1 cellular context compared by ENCODE assay signal in the genomic region with DNA sequence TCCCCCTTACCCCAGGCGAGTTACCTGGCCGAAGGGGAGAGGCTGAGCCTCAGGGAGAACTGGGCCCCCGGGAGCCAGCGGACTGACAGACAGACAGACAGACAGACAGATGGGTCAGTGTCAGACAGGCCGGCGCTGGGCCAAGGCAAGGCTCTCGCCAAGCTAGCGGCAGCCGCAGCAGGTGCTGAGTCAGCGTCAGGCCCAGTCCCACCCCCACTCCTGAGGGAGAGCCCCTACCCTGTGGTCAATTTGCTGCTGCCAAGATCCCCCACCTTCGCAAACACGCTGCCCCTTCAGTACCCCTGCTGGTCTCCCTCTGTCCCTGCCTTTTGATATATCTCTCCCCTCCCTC.
TF ChIP-seq lines count a peak whose summit lies in the region.

No MANE protein-coding gene starts in this region.

TF ChIP-seq in HepG2, 621 proteins besides CTCF, POLR2A, EP300 and RAD21 (continues in another document):
- 0 out of 2 replicates have a peak, but pooled peaks have one; percentile 49 for TF ChIP-seq ZC3H13 (CRISPR knock-in tag; IDR thresholded peaks at IDR 0.05)
- no peak for TF ChIP-seq TAF1 (CRISPR knock-in tag; IDR thresholded peaks at IDR 0.05)
- TF ChIP-seq IKZF1 (IDR thresholded peaks at IDR 0.05) = no peak
- TF ChIP-seq, protein P1, sequence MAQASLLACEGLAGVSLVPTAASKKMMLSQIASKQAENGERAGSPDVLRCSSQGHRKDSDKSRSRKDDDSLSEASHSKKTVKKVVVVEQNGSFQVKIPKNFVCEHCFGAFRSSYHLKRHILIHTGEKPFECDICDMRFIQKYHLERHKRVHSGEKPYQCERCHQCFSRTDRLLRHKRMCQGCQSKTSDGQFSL (CRISPR knock-in tag; IDR thresholded peaks at IDR 0.05) = no peak
- TF ChIP-seq WIZ (CRISPR knock-in tag; IDR thresholded peaks at IDR 0.05) = no peak
- TF ChIP-seq TP53 (CRISPR knock-in tag; conservative IDR thresholded peaks at IDR 0.05) = no peak
- no peak for TF ChIP-seq FLYWCH1 (CRISPR knock-in tag; IDR thresholded peaks at IDR 0.05)
- TF ChIP-seq MAFG (CRISPR knock-in tag; IDR thresholded peaks at IDR 0.05) = peak; percentile 86
- TF ChIP-seq, protein P2, sequence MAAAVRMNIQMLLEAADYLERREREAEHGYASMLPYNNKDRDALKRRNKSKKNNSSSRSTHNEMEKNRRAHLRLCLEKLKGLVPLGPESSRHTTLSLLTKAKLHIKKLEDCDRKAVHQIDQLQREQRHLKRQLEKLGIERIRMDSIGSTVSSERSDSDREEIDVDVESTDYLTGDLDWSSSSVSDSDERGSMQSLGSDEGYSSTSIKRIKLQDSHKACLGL (CRISPR knock-in tag; IDR thresholded peaks at IDR 0.05) = no peak
- TF ChIP-seq CC2D1A (CRISPR knock-in tag; IDR thresholded peaks at IDR 0.05) = no peak
- TF ChIP-seq, protein P3, sequence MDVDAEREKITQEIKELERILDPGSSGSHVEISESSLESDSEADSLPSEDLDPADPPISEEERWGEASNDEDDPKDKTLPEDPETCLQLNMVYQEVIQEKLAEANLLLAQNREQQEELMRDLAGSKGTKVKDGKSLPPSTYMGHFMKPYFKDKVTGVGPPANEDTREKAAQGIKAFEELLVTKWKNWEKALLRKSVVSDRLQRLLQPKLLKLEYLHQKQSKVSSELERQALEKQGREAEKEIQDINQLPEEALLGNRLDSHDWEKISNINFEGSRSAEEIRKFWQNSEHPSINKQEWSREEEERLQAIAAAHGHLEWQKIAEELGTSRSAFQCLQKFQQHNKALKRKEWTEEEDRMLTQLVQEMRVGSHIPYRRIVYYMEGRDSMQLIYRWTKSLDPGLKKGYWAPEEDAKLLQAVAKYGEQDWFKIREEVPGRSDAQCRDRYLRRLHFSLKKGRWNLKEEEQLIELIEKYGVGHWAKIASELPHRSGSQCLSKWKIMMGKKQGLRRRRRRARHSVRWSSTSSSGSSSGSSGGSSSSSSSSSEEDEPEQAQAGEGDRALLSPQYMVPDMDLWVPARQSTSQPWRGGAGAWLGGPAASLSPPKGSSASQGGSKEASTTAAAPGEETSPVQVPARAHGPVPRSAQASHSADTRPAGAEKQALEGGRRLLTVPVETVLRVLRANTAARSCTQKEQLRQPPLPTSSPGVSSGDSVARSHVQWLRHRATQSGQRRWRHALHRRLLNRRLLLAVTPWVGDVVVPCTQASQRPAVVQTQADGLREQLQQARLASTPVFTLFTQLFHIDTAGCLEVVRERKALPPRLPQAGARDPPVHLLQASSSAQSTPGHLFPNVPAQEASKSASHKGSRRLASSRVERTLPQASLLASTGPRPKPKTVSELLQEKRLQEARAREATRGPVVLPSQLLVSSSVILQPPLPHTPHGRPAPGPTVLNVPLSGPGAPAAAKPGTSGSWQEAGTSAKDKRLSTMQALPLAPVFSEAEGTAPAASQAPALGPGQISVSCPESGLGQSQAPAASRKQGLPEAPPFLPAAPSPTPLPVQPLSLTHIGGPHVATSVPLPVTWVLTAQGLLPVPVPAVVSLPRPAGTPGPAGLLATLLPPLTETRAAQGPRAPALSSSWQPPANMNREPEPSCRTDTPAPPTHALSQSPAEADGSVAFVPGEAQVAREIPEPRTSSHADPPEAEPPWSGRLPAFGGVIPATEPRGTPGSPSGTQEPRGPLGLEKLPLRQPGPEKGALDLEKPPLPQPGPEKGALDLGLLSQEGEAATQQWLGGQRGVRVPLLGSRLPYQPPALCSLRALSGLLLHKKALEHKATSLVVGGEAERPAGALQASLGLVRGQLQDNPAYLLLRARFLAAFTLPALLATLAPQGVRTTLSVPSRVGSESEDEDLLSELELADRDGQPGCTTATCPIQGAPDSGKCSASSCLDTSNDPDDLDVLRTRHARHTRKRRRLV (CRISPR knock-in tag; IDR thresholded peaks at IDR 0.05) = no peak
- peak; percentile 78 for TF ChIP-seq MAFF (IDR thresholded peaks at IDR 0.05; ENCODE audit: low read depth, low read length)
- TF ChIP-seq, protein P4, sequence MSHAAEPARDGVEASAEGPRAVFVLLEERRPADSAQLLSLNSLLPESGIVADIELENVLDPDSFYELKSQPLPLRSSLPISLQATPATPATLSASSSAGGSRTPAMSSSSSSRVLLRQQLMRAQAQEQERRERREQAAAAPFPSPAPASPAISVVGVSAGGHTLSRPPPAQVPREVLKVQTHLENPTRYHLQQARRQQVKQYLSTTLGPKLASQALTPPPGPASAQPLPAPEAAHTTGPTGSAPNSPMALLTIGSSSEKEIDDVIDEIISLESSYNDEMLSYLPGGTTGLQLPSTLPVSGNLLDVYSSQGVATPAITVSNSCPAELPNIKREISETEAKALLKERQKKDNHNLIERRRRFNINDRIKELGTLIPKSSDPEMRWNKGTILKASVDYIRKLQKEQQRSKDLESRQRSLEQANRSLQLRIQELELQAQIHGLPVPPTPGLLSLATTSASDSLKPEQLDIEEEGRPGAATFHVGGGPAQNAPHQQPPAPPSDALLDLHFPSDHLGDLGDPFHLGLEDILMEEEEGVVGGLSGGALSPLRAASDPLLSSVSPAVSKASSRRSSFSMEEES (CRISPR knock-in tag; IDR thresholded peaks at IDR 0.05) = no peak
- no peak for TF ChIP-seq DMAP1 (CRISPR knock-in tag; IDR thresholded peaks at IDR 0.05)
- TF ChIP-seq, protein P5, sequence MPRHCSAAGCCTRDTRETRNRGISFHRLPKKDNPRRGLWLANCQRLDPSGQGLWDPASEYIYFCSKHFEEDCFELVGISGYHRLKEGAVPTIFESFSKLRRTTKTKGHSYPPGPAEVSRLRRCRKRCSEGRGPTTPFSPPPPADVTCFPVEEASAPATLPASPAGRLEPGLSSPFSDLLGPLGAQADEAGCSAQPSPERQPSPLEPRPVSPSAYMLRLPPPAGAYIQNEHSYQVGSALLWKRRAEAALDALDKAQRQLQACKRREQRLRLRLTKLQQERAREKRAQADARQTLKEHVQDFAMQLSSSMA (CRISPR knock-in tag; IDR thresholded peaks at IDR 0.05) = no peak
- TF ChIP-seq, protein P6, sequence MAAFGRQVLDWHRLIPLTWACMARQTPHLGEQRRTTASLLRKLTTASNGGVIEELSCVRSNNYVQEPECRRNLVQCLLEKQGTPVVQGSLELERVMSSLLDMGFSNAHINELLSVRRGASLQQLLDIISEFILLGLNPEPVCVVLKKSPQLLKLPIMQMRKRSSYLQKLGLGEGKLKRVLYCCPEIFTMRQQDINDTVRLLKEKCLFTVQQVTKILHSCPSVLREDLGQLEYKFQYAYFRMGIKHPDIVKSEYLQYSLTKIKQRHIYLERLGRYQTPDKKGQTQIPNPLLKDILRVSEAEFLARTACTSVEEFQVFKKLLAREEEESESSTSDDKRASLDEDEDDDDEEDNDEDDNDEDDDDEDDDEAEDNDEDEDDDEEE (CRISPR knock-in tag; IDR thresholded peaks at IDR 0.05) = 0 out of 2 replicates have a peak, but pooled peaks have one; percentile 41
- TF ChIP-seq, protein P7, sequence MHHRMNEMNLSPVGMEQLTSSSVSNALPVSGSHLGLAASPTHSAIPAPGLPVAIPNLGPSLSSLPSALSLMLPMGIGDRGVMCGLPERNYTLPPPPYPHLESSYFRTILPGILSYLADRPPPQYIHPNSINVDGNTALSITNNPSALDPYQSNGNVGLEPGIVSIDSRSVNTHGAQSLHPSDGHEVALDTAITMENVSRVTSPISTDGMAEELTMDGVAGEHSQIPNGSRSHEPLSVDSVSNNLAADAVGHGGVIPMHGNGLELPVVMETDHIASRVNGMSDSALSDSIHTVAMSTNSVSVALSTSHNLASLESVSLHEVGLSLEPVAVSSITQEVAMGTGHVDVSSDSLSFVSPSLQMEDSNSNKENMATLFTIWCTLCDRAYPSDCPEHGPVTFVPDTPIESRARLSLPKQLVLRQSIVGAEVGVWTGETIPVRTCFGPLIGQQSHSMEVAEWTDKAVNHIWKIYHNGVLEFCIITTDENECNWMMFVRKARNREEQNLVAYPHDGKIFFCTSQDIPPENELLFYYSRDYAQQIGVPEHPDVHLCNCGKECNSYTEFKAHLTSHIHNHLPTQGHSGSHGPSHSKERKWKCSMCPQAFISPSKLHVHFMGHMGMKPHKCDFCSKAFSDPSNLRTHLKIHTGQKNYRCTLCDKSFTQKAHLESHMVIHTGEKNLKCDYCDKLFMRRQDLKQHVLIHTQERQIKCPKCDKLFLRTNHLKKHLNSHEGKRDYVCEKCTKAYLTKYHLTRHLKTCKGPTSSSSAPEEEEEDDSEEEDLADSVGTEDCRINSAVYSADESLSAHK (CRISPR knock-in tag; IDR thresholded peaks at IDR 0.05; ENCODE audit: borderline replicate concordance) = no peak
- TF ChIP-seq ZNF547 (CRISPR knock-in tag; IDR thresholded peaks at IDR 0.05) = 0 out of 2 replicates have a peak, but pooled peaks have one; percentile 28
- TF ChIP-seq REPIN1 (CRISPR knock-in tag; IDR thresholded peaks at IDR 0.05; ENCODE audit: borderline replicate concordance, low read depth) = no peak
- TF ChIP-seq HNRNPUL1 (IDR thresholded peaks at IDR 0.05; ENCODE audit: low read depth, low read length) = no peak
- TF ChIP-seq ZFP41 (CRISPR knock-in tag; IDR thresholded peaks at IDR 0.05; ENCODE audit: borderline replicate concordance) = no peak; the same call in 1 of the 2 replicates
- no peak for TF ChIP-seq TCF7 (IDR thresholded peaks at IDR 0.05; ENCODE audit: low read depth)
- no peak for TF ChIP-seq TMF1 (CRISPR knock-in tag; IDR thresholded peaks at IDR 0.05; ENCODE audit: low read depth)
- no peak for TF ChIP-seq ZNF501 (CRISPR knock-in tag; IDR thresholded peaks at IDR 0.05)
- TF ChIP-seq, protein P8, sequence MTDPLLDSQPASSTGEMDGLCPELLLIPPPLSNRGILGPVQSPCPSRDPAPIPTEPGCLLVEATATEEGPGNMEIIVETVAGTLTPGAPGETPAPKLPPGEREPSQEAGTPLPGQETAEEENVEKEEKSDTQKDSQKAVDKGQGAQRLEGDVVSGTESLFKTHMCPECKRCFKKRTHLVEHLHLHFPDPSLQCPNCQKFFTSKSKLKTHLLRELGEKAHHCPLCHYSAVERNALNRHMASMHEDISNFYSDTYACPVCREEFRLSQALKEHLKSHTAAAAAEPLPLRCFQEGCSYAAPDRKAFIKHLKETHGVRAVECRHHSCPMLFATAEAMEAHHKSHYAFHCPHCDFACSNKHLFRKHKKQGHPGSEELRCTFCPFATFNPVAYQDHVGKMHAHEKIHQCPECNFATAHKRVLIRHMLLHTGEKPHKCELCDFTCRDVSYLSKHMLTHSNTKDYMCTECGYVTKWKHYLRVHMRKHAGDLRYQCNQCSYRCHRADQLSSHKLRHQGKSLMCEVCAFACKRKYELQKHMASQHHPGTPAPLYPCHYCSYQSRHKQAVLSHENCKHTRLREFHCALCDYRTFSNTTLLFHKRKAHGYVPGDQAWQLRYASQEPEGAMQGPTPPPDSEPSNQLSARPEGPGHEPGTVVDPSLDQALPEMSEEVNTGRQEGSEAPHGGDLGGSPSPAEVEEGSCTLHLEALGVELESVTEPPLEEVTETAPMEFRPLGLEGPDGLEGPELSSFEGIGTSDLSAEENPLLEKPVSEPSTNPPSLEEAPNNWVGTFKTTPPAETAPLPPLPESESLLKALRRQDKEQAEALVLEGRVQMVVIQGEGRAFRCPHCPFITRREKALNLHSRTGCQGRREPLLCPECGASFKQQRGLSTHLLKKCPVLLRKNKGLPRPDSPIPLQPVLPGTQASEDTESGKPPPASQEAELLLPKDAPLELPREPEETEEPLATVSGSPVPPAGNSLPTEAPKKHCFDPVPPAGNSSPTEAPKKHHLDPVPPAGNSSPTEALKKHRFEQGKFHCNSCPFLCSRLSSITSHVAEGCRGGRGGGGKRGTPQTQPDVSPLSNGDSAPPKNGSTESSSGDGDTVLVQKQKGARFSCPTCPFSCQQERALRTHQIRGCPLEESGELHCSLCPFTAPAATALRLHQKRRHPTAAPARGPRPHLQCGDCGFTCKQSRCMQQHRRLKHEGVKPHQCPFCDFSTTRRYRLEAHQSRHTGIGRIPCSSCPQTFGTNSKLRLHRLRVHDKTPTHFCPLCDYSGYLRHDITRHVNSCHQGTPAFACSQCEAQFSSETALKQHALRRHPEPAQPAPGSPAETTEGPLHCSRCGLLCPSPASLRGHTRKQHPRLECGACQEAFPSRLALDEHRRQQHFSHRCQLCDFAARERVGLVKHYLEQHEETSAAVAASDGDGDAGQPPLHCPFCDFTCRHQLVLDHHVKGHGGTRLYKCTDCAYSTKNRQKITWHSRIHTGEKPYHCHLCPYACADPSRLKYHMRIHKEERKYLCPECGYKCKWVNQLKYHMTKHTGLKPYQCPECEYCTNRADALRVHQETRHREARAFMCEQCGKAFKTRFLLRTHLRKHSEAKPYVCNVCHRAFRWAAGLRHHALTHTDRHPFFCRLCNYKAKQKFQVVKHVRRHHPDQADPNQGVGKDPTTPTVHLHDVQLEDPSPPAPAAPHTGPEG (CRISPR knock-in tag; IDR thresholded peaks at IDR 0.05) = no peak
- no peak for TF ChIP-seq ZNF234 (CRISPR knock-in tag; conservative IDR thresholded peaks at IDR 0.05)
- no peak for TF ChIP-seq NCOA5 (CRISPR knock-in tag; IDR thresholded peaks at IDR 0.05)
- TF ChIP-seq NR2C2 (CRISPR knock-in tag; IDR thresholded peaks at IDR 0.05; ENCODE audit: borderline replicate concordance) = no peak
- no peak for TF ChIP-seq ZNF761 (CRISPR knock-in tag; conservative IDR thresholded peaks at IDR 0.05)
- TF ChIP-seq, protein P9, sequence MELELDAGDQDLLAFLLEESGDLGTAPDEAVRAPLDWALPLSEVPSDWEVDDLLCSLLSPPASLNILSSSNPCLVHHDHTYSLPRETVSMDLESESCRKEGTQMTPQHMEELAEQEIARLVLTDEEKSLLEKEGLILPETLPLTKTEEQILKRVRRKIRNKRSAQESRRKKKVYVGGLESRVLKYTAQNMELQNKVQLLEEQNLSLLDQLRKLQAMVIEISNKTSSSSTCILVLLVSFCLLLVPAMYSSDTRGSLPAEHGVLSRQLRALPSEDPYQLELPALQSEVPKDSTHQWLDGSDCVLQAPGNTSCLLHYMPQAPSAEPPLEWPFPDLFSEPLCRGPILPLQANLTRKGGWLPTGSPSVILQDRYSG (CRISPR knock-in tag; IDR thresholded peaks at IDR 0.05) = no peak
- no peak for TF ChIP-seq IRF2 (CRISPR knock-in tag; IDR thresholded peaks at IDR 0.05)
- no peak for TF ChIP-seq ZNF24 (IDR thresholded peaks at IDR 0.05)
- TF ChIP-seq, protein P10, sequence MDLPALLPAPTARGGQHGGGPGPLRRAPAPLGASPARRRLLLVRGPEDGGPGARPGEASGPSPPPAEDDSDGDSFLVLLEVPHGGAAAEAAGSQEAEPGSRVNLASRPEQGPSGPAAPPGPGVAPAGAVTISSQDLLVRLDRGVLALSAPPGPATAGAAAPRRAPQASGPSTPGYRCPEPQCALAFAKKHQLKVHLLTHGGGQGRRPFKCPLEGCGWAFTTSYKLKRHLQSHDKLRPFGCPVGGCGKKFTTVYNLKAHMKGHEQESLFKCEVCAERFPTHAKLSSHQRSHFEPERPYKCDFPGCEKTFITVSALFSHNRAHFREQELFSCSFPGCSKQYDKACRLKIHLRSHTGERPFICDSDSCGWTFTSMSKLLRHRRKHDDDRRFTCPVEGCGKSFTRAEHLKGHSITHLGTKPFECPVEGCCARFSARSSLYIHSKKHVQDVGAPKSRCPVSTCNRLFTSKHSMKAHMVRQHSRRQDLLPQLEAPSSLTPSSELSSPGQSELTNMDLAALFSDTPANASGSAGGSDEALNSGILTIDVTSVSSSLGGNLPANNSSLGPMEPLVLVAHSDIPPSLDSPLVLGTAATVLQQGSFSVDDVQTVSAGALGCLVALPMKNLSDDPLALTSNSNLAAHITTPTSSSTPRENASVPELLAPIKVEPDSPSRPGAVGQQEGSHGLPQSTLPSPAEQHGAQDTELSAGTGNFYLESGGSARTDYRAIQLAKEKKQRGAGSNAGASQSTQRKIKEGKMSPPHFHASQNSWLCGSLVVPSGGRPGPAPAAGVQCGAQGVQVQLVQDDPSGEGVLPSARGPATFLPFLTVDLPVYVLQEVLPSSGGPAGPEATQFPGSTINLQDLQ (CRISPR knock-in tag; IDR thresholded peaks at IDR 0.05) = no peak
- no peak for TF ChIP-seq CBFB (CRISPR knock-in tag; IDR thresholded peaks at IDR 0.05)
- no peak for TF ChIP-seq NBN (conservative IDR thresholded peaks at IDR 0.05)
- TF ChIP-seq DNMT3B (CRISPR knock-in tag; conservative IDR thresholded peaks at IDR 0.05) = no peak
